ENCODE assay signal across 9 cellular contexts in the genomic region with DNA sequence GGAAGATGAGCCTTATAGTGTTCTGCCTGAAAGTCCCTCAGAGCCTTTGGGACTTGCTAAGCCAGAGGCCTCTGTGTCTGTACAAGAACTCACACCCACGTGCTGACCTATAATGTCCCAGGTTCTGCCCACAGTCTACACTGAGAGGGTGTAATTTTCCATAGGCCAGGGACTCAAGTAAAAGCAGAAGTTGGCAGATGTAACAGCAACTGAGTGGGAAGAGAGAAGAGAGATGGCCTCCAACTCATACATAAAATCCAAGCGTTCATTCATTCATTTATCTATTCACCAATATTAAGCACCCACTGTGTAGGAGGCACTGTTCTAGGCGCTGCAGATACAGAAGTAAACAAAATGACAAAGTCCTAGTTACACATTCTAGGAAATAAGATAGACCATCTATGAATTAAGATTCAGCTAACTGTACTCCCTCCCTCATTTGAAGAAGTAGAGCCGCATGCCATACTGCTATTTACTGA. TPM values are rescaled to one million over a fixed set of nuclear protein-coding genes. Genes with fewer than 3 reads are reported as not detected.
DNase-seq lines count a peak whose midpoint lies in the region; ATAC-seq lines count a peak whose summit lies in the region.
"Had no signal": no experiment of that assay in that cellular context is flagged by ENCODE, and none has a peak within 500 bp of the region (broad histone marks: within the 10 kb centered on the region; RNA-seq: fewer than 3 reads in every experiment).

No MANE protein-coding gene starts in this region.

- no peak overlapping the region for H3K27ac ChIP-seq in SJCRH30

- no peaks in the 10 kb centered on the region for H3K4me1 ChIP-seq in SJCRH30
- H3K4me1 ChIP-seq: adrenal gland had no signal

- no peaks in the 10 kb centered on the region for H3K27me3 ChIP-seq in SJCRH30
- H3K27me3 ChIP-seq: adrenal gland had no signal

- H3K9me3 ChIP-seq in SJCRH30 (replicated peaks): no peaks in the 10 kb centered on the region
- H3K9me3 ChIP-seq: adrenal gland had no signal

- peak; percentile 29 for DNase-seq in UCSD-AML1 (lab: John Stamatoyannopoulos, UW; ENCODE audit: unreplicated experiment)
- peak; percentile 25 to 37 for DNase-seq in stimulated activated CD8-positive, alpha-beta memory T cell treated with anti-CD3 and anti-CD28 coated beads, Interleukin-15, amount 100 ng/mL, for 48 hours (ENCODE audit: low read depth in 2 of 2)
- no peak for DNase-seq in HuH-7.5 (ENCODE audit: low spot score)
- no peak for DNase-seq in central memory CD4-positive, alpha-beta T cell
- DNase-seq in SJCRH30: no peak

- no peaks in the 10 kb centered on the region for H3K36me3 ChIP-seq in SJCRH30
- H3K36me3 ChIP-seq: adrenal gland had no signal

- no peak overlapping the region for H3K4me3 ChIP-seq in SJCRH30
- H3K4me3 ChIP-seq: adrenal gland, lung had no signal

- ATAC-seq in GM19395 (IDR thresholded peaks at IDR 0.05; ENCODE audit: unreplicated experiment) (peak; percentile 37), HG03060 (IDR thresholded peaks at IDR 0.05; ENCODE audit: low read depth, unreplicated experiment) (peak; percentile 18)

RNA-seq across cellular contexts. Expression of a gene that starts 41.7 kb away (rescaled TPM):
- total RNA-seq in SJCRH30 (2014; rRNA removed; shearing (Covaris generic)): 21.8 and 22.9 TPM in 2 replicates

Comparison
In these comparisons a context has a peak if more than half of its experiments do, and no peak if none do; other contexts are left out.
1. DNase-seq: peak in UCSD-AML1 (single experiment) and stimulated activated CD8-positive, alpha-beta memory T cell treated with anti-CD3 and anti-CD28 coated beads, Interleukin-15, amount 100 ng/mL, for 48 hours (2 of 2); none in HuH-7.5 (single experiment), central memory CD4-positive, alpha-beta T cell (single experiment) and SJCRH30 (0 of 2).